8 cellular contexts compared by ENCODE assay signal in genomic region chr1:25543106-25543424, GRCh38. TPM values are rescaled to one million over a fixed set of nuclear protein-coding genes. Genes with fewer than 3 reads are reported as not detected.
DNase-seq lines count a peak whose midpoint lies in the region; TF ChIP-seq lines count a peak whose summit lies in the region.

No MANE protein-coding gene starts in this region.

- H3K4me3 ChIP-seq in AG04450 (ENCODE audit: low read depth, low read length) (peak overlapping the region; percentile 39), KMS-11 (IDR thresholded peaks at IDR 0.05; ENCODE audit: insufficient read depth, low read depth, low read length) (no peak overlapping the region), coronary artery (peak overlapping the region; percentile 79), neural cell (ENCODE audit: low read length) (peak overlapping the region; percentile 59), BE2C (ENCODE audit: low read depth, low read length) (no peak overlapping the region)

- peaks cover 39% of the 10 kb centered on the region for H3K4me1 ChIP-seq in KMS-11 (ENCODE audit: low read depth, poor library complexity, severe bottlenecking)
- no peaks in the 10 kb centered on the region for H3K4me1 ChIP-seq in BE2C

- DNase-seq in AG04450 (ENCODE audit: low read depth, low spot score) (no peak), coronary artery (ENCODE audit: low spot score) (no peak), head of caudate nucleus (no peak), NCI-H1417 treated with DMSO at 0.1 percent for 48 hours (lab: John Stamatoyannopoulos, UW) (no peak), NCI-H526 treated with DMSO at 0.1 percent for 48 hours (lab: John Stamatoyannopoulos, UW) (no peak), BE2C (no peak)

- H4K20me1 ChIP-seq in KMS-11 (ENCODE audit: insufficient read depth), result no peaks in the 10 kb centered on the region
- H4K20me1 ChIP-seq in neural cell (ENCODE audit: insufficient read depth), result no peaks in the 10 kb centered on the region

- TF ChIP-seq RAD21 in neural cell (conservative IDR thresholded peaks at IDR 0.05), result no peak

- intact Hi-C loops in head of caudate nucleus (cut with DNase I), result no loop called here

- CTCF ChIA-PET in AG04450 (lab: Charles Lee), result interaction anchor here (0.8 kb wide), 1 partner anchor 22 kb away, joined by 3 read pairs; no protein-coding TSS in a partner anchor

- H3K9me3 ChIP-seq in AG04450 (ENCODE audit: control insufficient read depth, insufficient read depth, low read length), result no peaks in the 10 kb centered on the region
- no peaks in the 10 kb centered on the region for H3K9me3 ChIP-seq in neural cell (ENCODE audit: low read length)
- no peaks in the 10 kb centered on the region for H3K9me3 ChIP-seq in BE2C

- H3F3A ChIP-seq in neural cell (ENCODE audit: insufficient read depth, low read length, poor library complexity, severe bottlenecking), result no peaks in the 10 kb centered on the region

- no peaks in the 10 kb centered on the region for H3K36me3 ChIP-seq in KMS-11 (ENCODE audit: insufficient read depth)
- no peaks in the 10 kb centered on the region for H3K36me3 ChIP-seq in neural cell (ENCODE audit: insufficient read depth, low read length)
- no peaks in the 10 kb centered on the region for H3K36me3 ChIP-seq in BE2C

- no peak overlapping the region for H3K27ac ChIP-seq in AG04450 (ENCODE audit: low read depth, low read length)
- no peak overlapping the region for H3K27ac ChIP-seq in KMS-11
- peak overlapping the region; percentile 91 to 92 for H3K27ac ChIP-seq in coronary artery
- no peak overlapping the region for H3K27ac ChIP-seq in neural cell (ENCODE audit: low read length)

- peak overlapping the region; percentile 53; the same call in 1 of the 2 replicates for H3K9ac ChIP-seq in KMS-11
- H3K9ac ChIP-seq in neural cell (ENCODE audit: low read length), result no peak overlapping the region

- H2AFZ ChIP-seq in KMS-11 (ENCODE audit: low read depth) (peak overlapping the region; percentile 91), neural cell (ENCODE audit: low read depth, low read length) (no peak overlapping the region)

- H3K27me3 ChIP-seq in AG04450 (ENCODE audit: control insufficient read depth, insufficient read depth, low read length) (no peaks in the 10 kb centered on the region), KMS-11 (ENCODE audit: insufficient read depth, low read depth) (no peaks in the 10 kb centered on the region), neural cell (ENCODE audit: insufficient read depth, low read depth, low read length) (peaks cover 35% of the 10 kb centered on the region), BE2C (no peaks in the 10 kb centered on the region)

- no peak for TF ChIP-seq EP300 in neural cell (conservative IDR thresholded peaks at IDR 0.05; ENCODE audit: poor library complexity, severe bottlenecking)

- POLR2A ChIA-PET in AG04450 (lab: Yijun Ruan, JAX), result interaction anchor here (1.0 kb wide), 1 partner anchor 296 kb away, joined by 4 read pairs; the partner anchor contains the start of gene RSRP1

- H3K9me2 ChIP-seq in neural cell (ENCODE audit: insufficient read depth, low read length), result no peaks in the 10 kb centered on the region

- TF ChIP-seq CTCF in AG04450 (IDR thresholded peaks at IDR 0.05; ENCODE audit: low read depth, low read length) (no peak), KMS-11 (conservative IDR thresholded peaks at IDR 0.05; ENCODE audit: low read depth, low read length) (no peak), coronary artery (IDR thresholded peaks at IDR 0.05) (no peak), neural cell (IDR thresholded peaks at IDR 0.05; ENCODE audit: poor library complexity, severe bottlenecking) (no peak), BE2C (IDR thresholded peaks at IDR 0.05; ENCODE audit: low read depth, low read length) (no peak)

- H3K79me2 ChIP-seq in KMS-11 (ENCODE audit: insufficient read depth, low read depth) (peaks cover 41% of the 10 kb centered on the region), neural cell (replicated peaks; ENCODE audit: insufficient read depth, low read length) (no peaks in the 10 kb centered on the region)

- H3K4me2 ChIP-seq in KMS-11 (peak overlapping the region; percentile 88), neural cell (ENCODE audit: low read length) (no peak overlapping the region)

TF ChIP-seq in neural cell, 6 proteins besides CTCF, POLR2A, EP300 and RAD21:
- no peak for TF ChIP-seq REST (IDR thresholded peaks at IDR 0.05; ENCODE audit: borderline replicate concordance)
- TF ChIP-seq EZH2 (IDR thresholded peaks at IDR 0.05; ENCODE audit: borderline replicate concordance, insufficient read depth, low read length, poor library complexity, severe bottlenecking), result no peak
- TF ChIP-seq POLR2AphosphoS5 (IDR thresholded peaks at IDR 0.05), result no peak

RNA-seq across cellular contexts. Expression of gene LDLRAP1, which starts 0.3 kb away (rescaled TPM):
- 12.4 and 12.6 TPM in 2 replicates for polyA plus RNA-seq in AG04450 (2011; rRNA removed)
- 11.1 and 12.7 TPM in 2 replicates for polyA minus RNA-seq in AG04450 (2011; rRNA and poly(A)+ RNA removed)
- polyA plus RNA-seq in neural cell, result 0.22 and 0.54 TPM in 2 replicates
- not detected in 2 replicates for polyA minus RNA-seq in neural cell
- polyA plus RNA-seq in BE2C (2012; ENCODE audit: insufficient read depth, insufficient read length, low read depth), result 2.6 TPM

Comparison
In these comparisons a context has a peak if more than half of its experiments do, and no peak if none do; other contexts are left out.
1. H3K27ac ChIP-seq: peak in coronary artery (2 of 2); none in AG04450 (single experiment), KMS-11 (single experiment) and neural cell (single experiment).
2. H3K4me3 ChIP-seq: peak in AG04450 (single experiment), coronary artery (single experiment) and neural cell (single experiment); none in KMS-11 (single experiment) and BE2C (single experiment).